In genomic region chr7:41912851-41913580, GRCh38 we compare ENCODE assay signal across 20 cellular contexts.
"Had no signal": no experiment of that assay in that cellular context is flagged by ENCODE, and none has a peak within 500 bp of the region (broad histone marks: within the 10 kb centered on the region; RNA-seq: fewer than 3 reads in every experiment).

No MANE protein-coding gene starts in this region.

- H3K36me3 ChIP-seq: neutrophil, transverse colon had no signal

- H3K4me3 Mint-ChIP-seq: activated CD4-positive, alpha-beta memory T cell treated with anti-CD3 and anti-CD28 coated beads, Interleukin-2, amount 10 ng/mL, durations not matched to agents 7 days and 5 days; activated naive CD8-positive, alpha-beta T cell treated with anti-CD3 and anti-CD28 coated beads, Interleukin-2, amount 10 ng/mL, durations not matched to agents 7 days and 5 days; activated T-cell treated with anti-CD3 and anti-CD28 coated beads, Interleukin-2, amount 50 U/mL, for 72 hours; naive thymus-derived CD8-positive, alpha-beta T cell; stimulated activated effector memory CD8-positive, alpha-beta T cell treated with anti-CD3 and anti-CD28 coated beads, Interleukin-12 subunit alpha, Interleukin-12 subunit beta, amount 100 ng/mL, for 72 hours had no signal

- H3K27me3 ChIP-seq: neutrophil, transverse colon had no signal

- H3K9me3 ChIP-seq: mucosa of descending colon, neutrophil, transverse colon had no signal

- H3K4me1 ChIP-seq: transverse colon had no signal

- H3K4me2 ChIP-seq: smooth muscle cell had no signal

- H3K9me3 Mint-ChIP-seq: activated CD4-positive, alpha-beta memory T cell treated with anti-CD3 and anti-CD28 coated beads, Interleukin-2, amount 10 ng/mL, durations not matched to agents 7 days and 5 days; activated T-cell treated with anti-CD3 and anti-CD28 coated beads, Interleukin-2, amount 50 U/mL, for 72 hours; naive thymus-derived CD8-positive, alpha-beta T cell; stimulated activated effector memory CD8-positive, alpha-beta T cell treated with anti-CD3 and anti-CD28 coated beads, Interleukin-12 subunit alpha, Interleukin-12 subunit beta, amount 100 ng/mL, for 72 hours had no signal

- DNase-seq: activated CD4-positive, alpha-beta memory T cell treated with anti-CD3 and anti-CD28 coated beads, Interleukin-2, amount 10 ng/mL, durations not matched to agents 7 days and 5 days; activated CD8-positive, alpha-beta memory T cell treated with anti-CD3 and anti-CD28 coated beads, Interleukin-2, amount 50 U/mL, for 4 hours; activated gamma-delta T cell treated with Interleukin-2 at 50 U/mL for 16 hours; activated naive CD8-positive, alpha-beta T cell treated with anti-CD3 and anti-CD28 coated beads, Interleukin-2, amount 10 ng/mL, durations not matched to agents 7 days and 5 days; activated T-cell treated with anti-CD3 and anti-CD28 coated beads, Interleukin-2, amount 50 U/mL, for 72 hours; central memory CD4-positive, alpha-beta T cell; effector memory CD4-positive, alpha-beta T cell; foreskin fibroblast; head of caudate nucleus; left colon; mucosa of descending colon; naive thymus-derived CD8-positive, alpha-beta T cell; right cardiac atrium; substantia nigra; transverse colon had no signal

- H3K27ac Mint-ChIP-seq: activated CD4-positive, alpha-beta memory T cell treated with anti-CD3 and anti-CD28 coated beads, Interleukin-2, amount 10 ng/mL, durations not matched to agents 7 days and 5 days; activated naive CD8-positive, alpha-beta T cell treated with anti-CD3 and anti-CD28 coated beads, Interleukin-2, amount 10 ng/mL, durations not matched to agents 7 days and 5 days; activated T-cell treated with anti-CD3 and anti-CD28 coated beads, Interleukin-2, amount 50 U/mL, for 72 hours; naive thymus-derived CD8-positive, alpha-beta T cell; progenitor cell of endocrine pancreas; stimulated activated effector memory CD8-positive, alpha-beta T cell treated with anti-CD3 and anti-CD28 coated beads, Interleukin-12 subunit alpha, Interleukin-12 subunit beta, amount 100 ng/mL, for 72 hours had no signal

- H3K4me1 Mint-ChIP-seq: activated CD4-positive, alpha-beta memory T cell treated with anti-CD3 and anti-CD28 coated beads, Interleukin-2, amount 10 ng/mL, durations not matched to agents 7 days and 5 days; activated naive CD8-positive, alpha-beta T cell treated with anti-CD3 and anti-CD28 coated beads, Interleukin-2, amount 10 ng/mL, durations not matched to agents 7 days and 5 days; naive thymus-derived CD8-positive, alpha-beta T cell; stimulated activated effector memory CD8-positive, alpha-beta T cell treated with anti-CD3 and anti-CD28 coated beads, Interleukin-12 subunit alpha, Interleukin-12 subunit beta, amount 100 ng/mL, for 72 hours had no signal

- H3K27ac ChIP-seq: neutrophil, transverse colon, VCaP had no signal

- H3K4me3 ChIP-seq: mucosa of descending colon, smooth muscle cell, transverse colon had no signal

- H3K36me3 Mint-ChIP-seq: activated naive CD8-positive, alpha-beta T cell treated with anti-CD3 and anti-CD28 coated beads, Interleukin-2, amount 10 ng/mL, durations not matched to agents 7 days and 5 days; naive thymus-derived CD8-positive, alpha-beta T cell; stimulated activated effector memory CD8-positive, alpha-beta T cell treated with anti-CD3 and anti-CD28 coated beads, Interleukin-12 subunit alpha, Interleukin-12 subunit beta, amount 100 ng/mL, for 72 hours had no signal

- ATAC-seq: activated T-cell treated with anti-CD3 and anti-CD28 coated beads, Interleukin-2, amount 50 U/mL, for 72 hours; left colon; mucosa of descending colon; naive thymus-derived CD8-positive, alpha-beta T cell; right cardiac atrium; stimulated activated effector memory CD8-positive, alpha-beta T cell treated with anti-CD3 and anti-CD28 coated beads, Interleukin-12 subunit alpha, Interleukin-12 subunit beta, amount 100 ng/mL, for 72 hours had no signal
